Comparison of ENCODE assay signal across 9 cellular contexts in the genomic region with DNA sequence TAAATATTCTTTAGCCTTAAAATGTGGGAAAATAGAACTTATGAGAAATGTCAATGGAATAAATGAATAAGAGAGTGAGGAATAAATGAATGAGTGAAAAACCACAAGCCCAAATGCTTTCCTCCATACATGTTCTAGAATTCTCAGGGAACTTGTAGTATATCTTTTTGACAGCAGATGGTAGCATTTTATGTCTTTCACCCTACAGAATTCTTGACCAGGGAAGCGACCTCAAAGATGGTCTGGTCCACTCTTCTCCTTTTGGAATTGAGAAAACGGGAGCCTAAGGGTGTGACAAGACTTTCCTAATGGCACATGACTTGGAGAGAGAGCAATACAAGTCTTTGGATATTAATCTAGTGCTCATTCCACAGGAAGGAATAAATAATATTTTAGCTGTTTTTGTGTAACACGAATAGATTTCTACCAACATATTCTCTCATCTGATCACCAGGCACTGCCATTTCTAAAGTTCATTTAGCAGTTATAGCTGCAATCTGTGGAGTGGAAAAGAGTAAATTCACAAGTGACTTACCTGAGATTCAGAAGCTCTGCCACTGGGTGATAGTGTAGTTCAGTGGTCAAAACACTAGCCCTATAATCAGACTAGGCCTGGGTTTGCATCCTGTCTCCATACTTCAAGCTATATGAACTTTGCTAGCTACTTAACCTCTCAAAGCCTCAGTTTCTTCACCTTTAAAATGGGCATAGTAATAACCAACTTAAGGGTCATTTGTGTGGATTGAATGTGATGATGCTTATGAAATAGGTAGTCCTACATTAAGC. TPM values are rescaled to one million over a fixed set of nuclear protein-coding genes. Genes with fewer than 3 reads are reported as not detected.
DNase-seq lines count a peak whose midpoint lies in the region; ATAC-seq and TF ChIP-seq lines count a peak whose summit lies in the region.
"Had no signal": no experiment of that assay in that cellular context is flagged by ENCODE, and none has a peak within 500 bp of the region (broad histone marks: within the 10 kb centered on the region; RNA-seq: fewer than 3 reads in every experiment).

No MANE protein-coding gene starts in this region.

- no peak overlapping the region for H3K4me3 ChIP-seq in astrocyte of the cerebellum (ENCODE audit: low read depth, low read length)
- H3K4me3 ChIP-seq: HAP-1 had no signal

- peak; percentile 77 for ATAC-seq in left lobe of liver

- DNase-seq in EH (ENCODE audit: low read depth) = peak; percentile 30
- peak; percentile 39 for DNase-seq in M059J (ENCODE audit: low read depth)
- DNase-seq in astrocyte of the cerebellum (ENCODE audit: low read depth) = peak; percentile 12
- DNase-seq in left lobe of liver (ENCODE audit: low spot score) = no peak
- no peak for DNase-seq in posterior cingulate gyrus
- DNase-seq in activated effector memory CD4-positive, alpha-beta T cell treated with anti-CD3 and anti-CD28 coated beads, Interleukin-2, amount 50 U/mL, for 16 hours = no peak
- no peak for DNase-seq in NCI-H146 (lab: John Stamatoyannopoulos, UW)

- H3K27ac ChIP-seq in 22Rv1 = no peak overlapping the region

- intact Hi-C loops in posterior cingulate gyrus (cut with DNase I) = loop anchor here (1.0 kb wide), 2 partner anchors 111 to 208 kb away; no protein-coding TSS in a partner anchor

- peak; percentile 66 for TF ChIP-seq CTCF in 22Rv1 (IDR thresholded peaks at IDR 0.05)
- peak; percentile 26 for TF ChIP-seq CTCF in astrocyte of the cerebellum (IDR thresholded peaks at IDR 0.05; ENCODE audit: low read depth, low read length, missing control alignments)

- in situ Hi-C loops in astrocyte of the cerebellum (cut with HindIII; ENCODE audit: low sequenced_read_pairs) = no loop called here

RNA-seq across cellular contexts. Expression of a gene that starts 15.0 kb away (rescaled TPM):
- not detected in 2 replicates for total RNA-seq in M059J (2014; rRNA removed; shearing (Covaris generic))
- 174 TPM for total RNA-seq in left lobe of liver

RNA-seq across cellular contexts. Expression of a gene that starts 28.6 kb away (rescaled TPM):
- not detected in 2 replicates for total RNA-seq in M059J (2014; rRNA removed; shearing (Covaris generic))
- 0.78 TPM for total RNA-seq in left lobe of liver

Comparison
In these comparisons a context has a peak if more than half of its experiments do, and no peak if none do; other contexts are left out.
1. DNase-seq: peak in EH (single experiment), M059J (single experiment) and astrocyte of the cerebellum (single experiment); none in left lobe of liver (single experiment), posterior cingulate gyrus (0 of 10), activated effector memory CD4-positive, alpha-beta T cell treated with anti-CD3 and anti-CD28 coated beads, Interleukin-2, amount 50 U/mL, for 16 hours (single experiment) and NCI-H146 (single experiment).
2. RNA of a gene that starts 15.0 kb away (total RNA-seq): 174 TPM in left lobe of liver (single experiment); not detected in M059J; every median in the first group is over 100 times any median in the second.